ENCODE assay signal across 10 cellular contexts in genomic region chr2:236745420-236746210, GRCh38.
DNase-seq lines count a peak whose midpoint lies in the region; ATAC-seq and TF ChIP-seq lines count a peak whose summit lies in the region.
"Had no signal": no experiment of that assay in that cellular context is flagged by ENCODE, and none has a peak within 500 bp of the region (broad histone marks: within the 10 kb centered on the region; RNA-seq: fewer than 3 reads in every experiment).

No MANE protein-coding gene starts in this region.

- H3K36me3 ChIP-seq in HUES48 (ENCODE audit: control insufficient read depth, insufficient read depth, low read length) (no peaks in the 10 kb centered on the region), brain microvascular endothelial cell (replicated peaks) (no peaks in the 10 kb centered on the region)

- peak; percentile 35 for TF ChIP-seq CTCF in brain microvascular endothelial cell (IDR thresholded peaks at IDR 0.05; ENCODE audit: low read depth, low read length, missing control alignments)
- TF ChIP-seq CTCF in lower leg skin (IDR thresholded peaks at IDR 0.05) = no peak

- peak overlapping the region; percentile 46 for H3K27ac ChIP-seq in HUES48 (ENCODE audit: low read depth, low read length)
- H3K27ac ChIP-seq in brain microvascular endothelial cell = peak overlapping the region; percentile 98

- no peak for TF ChIP-seq POLR2A in lower leg skin (IDR thresholded peaks at IDR 0.05)

- H3K4me1 ChIP-seq in HUES48 (ENCODE audit: control insufficient read depth, insufficient read depth, low read length) = peaks cover 21% of the 10 kb centered on the region

- H3K9ac ChIP-seq in HUES48 (ENCODE audit: low read depth, low read length) = no peak overlapping the region

- in situ Hi-C loops in brain microvascular endothelial cell (cut with HindIII; ENCODE audit: low pct_ligation_motif_present, low sequenced_read_pairs) = no loop called here

- intact Hi-C loops in lower leg skin (cut with DNase I; ENCODE audit: low total_unique reads) = no loop called here

- WGBS in lower leg skin, 2 donors = 32 to 45% methylated on average over 5 of the region's 5 CpGs

- H3K27me3 ChIP-seq in HUES48 (ENCODE audit: control insufficient read depth, insufficient read depth, low read length) (no peaks in the 10 kb centered on the region), brain microvascular endothelial cell (replicated peaks) (no peaks in the 10 kb centered on the region)

- ATAC-seq in GM21786 (IDR thresholded peaks at IDR 0.05; ENCODE audit: unreplicated experiment) = no peak
- ATAC-seq: activated naive CD8-positive, alpha-beta T cell treated with anti-CD3 and anti-CD28 coated beads, Interleukin-2, amount 50 U/mL, for 24 hours had no signal

- H3K9me3 ChIP-seq in HUES48 (ENCODE audit: control insufficient read depth, insufficient read depth, low read length) = no peaks in the 10 kb centered on the region

- H3K4me3 ChIP-seq in HUES48 (ENCODE audit: low read depth, low read length) (no peak overlapping the region), brain microvascular endothelial cell (ENCODE audit: low read depth, low read length) (no peak overlapping the region), lower leg skin (ENCODE audit: low read depth, poor library complexity, severe bottlenecking) (no peak overlapping the region)

- peak; percentile 72 for DNase-seq in AG08395 (ENCODE audit: low spot score)
- DNase-seq in brain microvascular endothelial cell = peak; percentile 93
- DNase-seq in lower leg skin (ENCODE audit: low spot score in 2 of 2) = peak; percentile 49 to 89
- DNase-seq in activated naive CD4-positive, alpha-beta T cell treated with anti-CD3 and anti-CD28 coated beads, Interleukin-2, amount 50 U/mL, for 16 hours = no peak
- DNase-seq in SHP77 (lab: John Stamatoyannopoulos, UW) = no peak
- no peak for DNase-seq in stimulated activated CD4-positive, alpha-beta T cell treated with anti-CD3 and anti-CD28 coated beads, Interleukin-4, amount 100 ng/mL, for 4 hours
- DNase-seq: activated naive CD8-positive, alpha-beta T cell treated with anti-CD3 and anti-CD28 coated beads, Interleukin-2, amount 50 U/mL, for 24 hours; NCI-H446 treated with DMSO at 0.1 percent for 48 hours had no signal

Comparison
In these comparisons a context has a peak if more than half of its experiments do, and no peak if none do; other contexts are left out.
1. DNase-seq: peak in AG08395 (single experiment), brain microvascular endothelial cell (single experiment) and lower leg skin (2 of 2); none in activated naive CD4-positive, alpha-beta T cell treated with anti-CD3 and anti-CD28 coated beads, Interleukin-2, amount 50 U/mL, for 16 hours (single experiment), SHP77 (0 of 2) and stimulated activated CD4-positive, alpha-beta T cell treated with anti-CD3 and anti-CD28 coated beads, Interleukin-4, amount 100 ng/mL, for 4 hours (0 of 2).